Comparison of ENCODE assay signal across 19 cellular contexts in genomic region chr13:113632706-113633484, GRCh38. TPM values are rescaled to one million over a fixed set of nuclear protein-coding genes. Genes with fewer than 3 reads are reported as not detected.
"Had no signal": no experiment of that assay in that cellular context is flagged by ENCODE, and none has a peak within 500 bp of the region (broad histone marks: within the 10 kb centered on the region; RNA-seq: fewer than 3 reads in every experiment).

No MANE protein-coding gene starts in this region.

- H3K9me3 Mint-ChIP-seq: activated CD8-positive, alpha-beta T cell treated with anti-CD3 and anti-CD28 coated beads for 36 hours; brain; effector memory CD8-positive, alpha-beta T cell; naive B cell had no signal

- H3K4me3 Mint-ChIP-seq: activated CD8-positive, alpha-beta T cell treated with anti-CD3 and anti-CD28 coated beads for 36 hours; brain; dendritic cell treated with granulocyte-macrophage colony-stimulating factor and Interleukin-4, amounts not matched to agents 40 ng/mL and 50 ng/mL, for 4 days; effector memory CD8-positive, alpha-beta T cell; naive B cell had no signal

- H3K4me1 ChIP-seq: prostate gland, stomach, vagina had no signal

- H3K4me3 ChIP-seq: lung, prostate gland, stomach, vagina had no signal

- H3K9me3 ChIP-seq: prostate gland, stomach, vagina had no signal

- H3K27ac Mint-ChIP-seq: activated CD8-positive, alpha-beta T cell treated with anti-CD3 and anti-CD28 coated beads for 36 hours; brain; dendritic cell treated with granulocyte-macrophage colony-stimulating factor and Interleukin-4, amounts not matched to agents 40 ng/mL and 50 ng/mL, for 4 days had no signal

- H3K27me3 Mint-ChIP-seq: activated CD8-positive, alpha-beta T cell treated with anti-CD3 and anti-CD28 coated beads for 36 hours; brain; dendritic cell treated with granulocyte-macrophage colony-stimulating factor and Interleukin-4, amounts not matched to agents 40 ng/mL and 50 ng/mL, for 4 days; effector memory CD8-positive, alpha-beta T cell; naive B cell had no signal

- H3K27me3 ChIP-seq: stomach, vagina had no signal

- DNase-seq: activated CD4-positive, alpha-beta T cell treated with anti-CD3 and anti-CD28 coated beads for 1 hour; activated CD8-positive, alpha-beta memory T cell treated with anti-CD3 and anti-CD28 coated beads, Interleukin-2, amount 50 U/mL, for 4 hours; activated CD8-positive, alpha-beta T cell treated with anti-CD3 and anti-CD28 coated beads for 36 hours; activated naive CD4-positive, alpha-beta T cell treated with Interleukin-2 at 50 U/mL for 16 hours; amniotic stem cell; effector memory CD8-positive, alpha-beta T cell; hippocampal formation; kidney glomerular epithelial cell; naive B cell; occipital lobe; stimulated activated CD4-positive, alpha-beta T cell treated with anti-CD3 and anti-CD28 coated beads, Interleukin-4, amount 100 ng/mL, for 1 hour; stimulated activated CD8-positive, alpha-beta memory T cell treated with anti-CD3 and anti-CD28 coated beads, Interleukin-4, amount 100 ng/mL, for 48 hours; stomach had no signal

- H3K27ac ChIP-seq: prostate gland, stomach, vagina had no signal

- ATAC-seq: activated CD8-positive, alpha-beta T cell treated with anti-CD3 and anti-CD28 coated beads for 36 hours; effector memory CD8-positive, alpha-beta T cell had no signal

RNA-seq across cellular contexts. Expression of gene ATP4B, which starts 25.1 kb away (rescaled TPM):
- total RNA-seq: activated CD8-positive, alpha-beta T cell treated with anti-CD3 and anti-CD28 coated beads for 36 hours; lung; occipital lobe; vagina had no signal
- polyA plus RNA-seq: lung had no signal

RNA-seq across cellular contexts. Expression of gene GRK1, which starts 34.1 kb away (rescaled TPM):
- total RNA-seq: occipital lobe, stomach, vagina had no signal
- polyA plus RNA-seq: esophagus, stomach had no signal
